34 cellular contexts compared by ENCODE assay signal in the genomic region with DNA sequence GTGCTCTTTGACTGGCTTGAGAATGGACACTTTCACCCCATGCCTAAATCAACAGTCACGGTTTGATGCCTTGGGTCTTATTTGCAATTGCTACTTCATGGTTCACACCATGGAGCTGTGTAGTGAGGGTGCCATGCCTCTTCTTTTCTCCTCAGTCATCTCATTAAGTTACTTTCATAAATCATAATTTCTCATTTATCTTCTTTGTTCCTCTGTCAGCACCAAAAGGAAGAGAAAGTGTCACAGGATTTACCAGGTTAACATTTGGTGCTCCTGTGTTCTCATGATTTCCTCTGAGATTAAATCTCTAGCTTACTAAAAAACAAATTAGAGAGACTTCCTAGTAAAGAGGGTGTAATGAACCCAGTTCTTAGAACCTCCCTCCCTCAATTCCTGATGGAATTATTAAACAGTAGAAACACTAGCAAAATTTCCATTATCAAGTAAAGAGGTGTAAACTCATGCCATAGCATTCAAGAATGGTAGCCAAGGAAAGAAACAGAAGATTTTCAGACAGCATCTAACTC.
"Had no signal": no experiment of that assay in that cellular context is flagged by ENCODE, and none has a peak within 500 bp of the region (broad histone marks: within the 10 kb centered on the region; RNA-seq: fewer than 3 reads in every experiment).

No MANE protein-coding gene starts in this region.

- H3K4me1 ChIP-seq: ascending aorta, breast epithelium had no signal

- H3K36me3 ChIP-seq: ascending aorta, breast epithelium, cardiac muscle cell had no signal

- H3K9me3 Mint-ChIP-seq: activated CD4-positive, alpha-beta memory T cell treated with anti-CD3 and anti-CD28 coated beads, Interleukin-2, amount 10 ng/mL, durations not matched to agents 7 days and 5 days; activated CD4-positive, alpha-beta T cell treated with anti-CD3 and anti-CD28 coated beads, Interleukin-2, amount 10 ng/mL, durations not matched to agents 7 days and 5 days; activated naive CD4-positive, alpha-beta T cell treated with anti-CD3 and anti-CD28 coated beads, Interleukin-2, amount 10 ng/mL, durations not matched to agents 7 days and 5 days; activated naive CD4-positive, alpha-beta T cell treated with anti-CD3 and anti-CD28 coated beads, Interleukin-2, amount 50 U/mL, for 72 hours; activated naive CD8-positive, alpha-beta T cell treated with anti-CD3 and anti-CD28 coated beads, Interleukin-2, amount 10 ng/mL, durations not matched to agents 7 days and 5 days; activated T-cell treated with anti-CD3 and anti-CD28 coated beads, Interleukin-2, amount 50 U/mL, for 24 hours; activated T-cell treated with anti-CD3 and anti-CD28 coated beads, Interleukin-2, amount 50 U/mL, for 72 hours; brain; dendritic cell treated with granulocyte-macrophage colony-stimulating factor and Interleukin-4, amounts not matched to agents 40 ng/mL and 50 ng/mL, for 4 days; endodermal cell; WTC11 had no signal

- H3K27me3 ChIP-seq: ascending aorta, dorsolateral prefrontal cortex had no signal

- H3K27ac ChIP-seq: ascending aorta, cardiac muscle cell, coronary artery, VCaP had no signal

- H3K36me3 Mint-ChIP-seq: activated naive CD4-positive, alpha-beta T cell treated with anti-CD3 and anti-CD28 coated beads, Interleukin-2, amount 10 ng/mL, durations not matched to agents 7 days and 5 days; activated naive CD4-positive, alpha-beta T cell treated with anti-CD3 and anti-CD28 coated beads, Interleukin-2, amount 50 U/mL, for 72 hours; activated naive CD8-positive, alpha-beta T cell treated with anti-CD3 and anti-CD28 coated beads, Interleukin-2, amount 10 ng/mL, durations not matched to agents 7 days and 5 days; brain; WTC11 had no signal

- DNase-seq: activated CD4-positive, alpha-beta memory T cell treated with anti-CD3 and anti-CD28 coated beads, Interleukin-2, amount 10 ng/mL, durations not matched to agents 7 days and 5 days; activated CD4-positive, alpha-beta T cell treated with anti-CD3 and anti-CD28 coated beads for 1 hour; activated CD4-positive, alpha-beta T cell treated with anti-CD3 and anti-CD28 coated beads for 4 hours; activated CD4-positive, alpha-beta T cell treated with anti-CD3 and anti-CD28 coated beads, Interleukin-2, amount 10 ng/mL, durations not matched to agents 7 days and 5 days; activated CD4-positive, alpha-beta T cell treated with anti-CD3 and anti-CD28 coated beads, Interleukin-2, amount 50 U/mL, for 4 hours; activated CD8-positive, alpha-beta memory T cell treated with anti-CD3 and anti-CD28 coated beads, Interleukin-2, amount 50 U/mL, for 48 hours; activated gamma-delta T cell; activated naive CD4-positive, alpha-beta T cell; activated naive CD4-positive, alpha-beta T cell treated with anti-CD3 and anti-CD28 coated beads, Interleukin-2, amount 10 ng/mL, durations not matched to agents 7 days and 5 days; activated naive CD8-positive, alpha-beta T cell treated with anti-CD3 and anti-CD28 coated beads, Interleukin-2, amount 10 ng/mL, durations not matched to agents 7 days and 5 days; activated T-cell treated with anti-CD3 and anti-CD28 coated beads for 4 hours; activated T-cell treated with anti-CD3 and anti-CD28 coated beads, Interleukin-2, amount 50 U/mL, for 24 hours; activated T-cell treated with anti-CD3 and anti-CD28 coated beads, Interleukin-2, amount 50 U/mL, for 72 hours; central memory CD4-positive, alpha-beta T cell; cerebellar nuclear complex; dorsolateral prefrontal cortex; effector memory CD4-positive, alpha-beta T cell; endodermal cell; foreskin fibroblast; glutamatergic neuron; T-helper 1 cell; T-helper 2 cell had no signal

- H3K4me3 ChIP-seq: ascending aorta, breast epithelium, cardiac muscle cell, coronary artery, dorsolateral prefrontal cortex had no signal

- H3K27ac Mint-ChIP-seq: activated CD4-positive, alpha-beta memory T cell treated with anti-CD3 and anti-CD28 coated beads, Interleukin-2, amount 10 ng/mL, durations not matched to agents 7 days and 5 days; activated CD4-positive, alpha-beta T cell treated with anti-CD3 and anti-CD28 coated beads, Interleukin-2, amount 10 ng/mL, durations not matched to agents 7 days and 5 days; activated naive CD4-positive, alpha-beta T cell treated with anti-CD3 and anti-CD28 coated beads, Interleukin-2, amount 10 ng/mL, durations not matched to agents 7 days and 5 days; activated naive CD4-positive, alpha-beta T cell treated with anti-CD3 and anti-CD28 coated beads, Interleukin-2, amount 50 U/mL, for 72 hours; activated naive CD8-positive, alpha-beta T cell treated with anti-CD3 and anti-CD28 coated beads, Interleukin-2, amount 10 ng/mL, durations not matched to agents 7 days and 5 days; activated T-cell treated with anti-CD3 and anti-CD28 coated beads, Interleukin-2, amount 50 U/mL, for 24 hours; activated T-cell treated with anti-CD3 and anti-CD28 coated beads, Interleukin-2, amount 50 U/mL, for 72 hours; brain; dendritic cell treated with granulocyte-macrophage colony-stimulating factor and Interleukin-4, amounts not matched to agents 40 ng/mL and 50 ng/mL, for 4 days; endodermal cell; WTC11 had no signal

- ATAC-seq: activated naive CD4-positive, alpha-beta T cell treated with anti-CD3 and anti-CD28 coated beads, Interleukin-2, amount 50 U/mL, for 72 hours; activated T-cell treated with anti-CD3 and anti-CD28 coated beads, Interleukin-2, amount 50 U/mL, for 72 hours; esophagus mucosa; WTC11 had no signal

- FAIRE-seq: frontal cortex, TTC549 had no signal

- H3K4me3 Mint-ChIP-seq: activated CD4-positive, alpha-beta memory T cell treated with anti-CD3 and anti-CD28 coated beads, Interleukin-2, amount 10 ng/mL, durations not matched to agents 7 days and 5 days; activated CD4-positive, alpha-beta T cell treated with anti-CD3 and anti-CD28 coated beads, Interleukin-2, amount 10 ng/mL, durations not matched to agents 7 days and 5 days; activated naive CD4-positive, alpha-beta T cell treated with anti-CD3 and anti-CD28 coated beads, Interleukin-2, amount 10 ng/mL, durations not matched to agents 7 days and 5 days; activated naive CD8-positive, alpha-beta T cell treated with anti-CD3 and anti-CD28 coated beads, Interleukin-2, amount 10 ng/mL, durations not matched to agents 7 days and 5 days; activated T-cell treated with anti-CD3 and anti-CD28 coated beads, Interleukin-2, amount 50 U/mL, for 24 hours; activated T-cell treated with anti-CD3 and anti-CD28 coated beads, Interleukin-2, amount 50 U/mL, for 72 hours; brain; dendritic cell treated with granulocyte-macrophage colony-stimulating factor and Interleukin-4, amounts not matched to agents 40 ng/mL and 50 ng/mL, for 4 days; endodermal cell; WTC11 had no signal

- H3K9me3 ChIP-seq: ascending aorta, breast epithelium had no signal
